Comparison of ENCODE assay signal across 1 cellular context in the genomic region with DNA sequence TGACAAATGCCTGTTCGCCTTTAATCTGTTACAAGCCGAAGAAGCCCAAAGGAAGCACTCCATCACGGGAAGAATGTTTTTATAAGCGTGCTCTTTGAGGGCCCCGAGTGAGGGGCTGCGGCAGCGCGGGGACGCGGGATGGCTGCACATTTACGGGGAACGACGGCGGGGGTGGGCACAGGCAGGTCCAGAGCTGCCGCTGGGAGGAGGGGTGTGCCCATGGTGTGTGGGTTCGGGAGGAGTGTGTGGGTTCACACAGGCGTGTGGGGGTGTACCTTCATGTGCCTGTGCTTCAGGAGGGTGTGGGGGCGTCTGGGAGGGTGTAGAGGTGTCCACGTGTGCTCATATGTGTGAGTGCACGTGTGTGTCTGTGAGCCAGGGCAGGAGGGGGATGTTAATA.
TF ChIP-seq lines count a peak whose summit lies in the region.

No MANE protein-coding gene starts in this region.

TF ChIP-seq in H1, 55 proteins besides CTCF, POLR2A, EP300 and RAD21:
- no peak for TF ChIP-seq EZH2 (IDR thresholded peaks at IDR 0.05; ENCODE audit: low read depth, low read length, severe bottlenecking)
- TF ChIP-seq CHD2 (IDR thresholded peaks at IDR 0.05; ENCODE audit: low read length): no peak
- TF ChIP-seq SAP30 (IDR thresholded peaks at IDR 0.05; ENCODE audit: insufficient read depth, insufficient replicate concordance, low read length): no peak
- TF ChIP-seq RBBP5 (IDR thresholded peaks at IDR 0.05; ENCODE audit: borderline replicate concordance, low read depth, low read length): no peak
- no peak for TF ChIP-seq RNF2 (IDR thresholded peaks at IDR 0.05; ENCODE audit: borderline replicate concordance, low read depth, low read length, missing control alignments, poor library complexity, severe bottlenecking)
- no peak for TF ChIP-seq KDM5A (IDR thresholded peaks at IDR 0.05; ENCODE audit: low read length)
- no peak for TF ChIP-seq KDM1A (IDR thresholded peaks at IDR 0.05; ENCODE audit: borderline replicate concordance, low read length)
- TF ChIP-seq TAF1 (IDR thresholded peaks at IDR 0.05; ENCODE audit: low read depth, low read length): no peak
TF ChIP-seq in H1: peak in this region for 0.
